8 cellular contexts compared by ENCODE assay signal in the genomic region with DNA sequence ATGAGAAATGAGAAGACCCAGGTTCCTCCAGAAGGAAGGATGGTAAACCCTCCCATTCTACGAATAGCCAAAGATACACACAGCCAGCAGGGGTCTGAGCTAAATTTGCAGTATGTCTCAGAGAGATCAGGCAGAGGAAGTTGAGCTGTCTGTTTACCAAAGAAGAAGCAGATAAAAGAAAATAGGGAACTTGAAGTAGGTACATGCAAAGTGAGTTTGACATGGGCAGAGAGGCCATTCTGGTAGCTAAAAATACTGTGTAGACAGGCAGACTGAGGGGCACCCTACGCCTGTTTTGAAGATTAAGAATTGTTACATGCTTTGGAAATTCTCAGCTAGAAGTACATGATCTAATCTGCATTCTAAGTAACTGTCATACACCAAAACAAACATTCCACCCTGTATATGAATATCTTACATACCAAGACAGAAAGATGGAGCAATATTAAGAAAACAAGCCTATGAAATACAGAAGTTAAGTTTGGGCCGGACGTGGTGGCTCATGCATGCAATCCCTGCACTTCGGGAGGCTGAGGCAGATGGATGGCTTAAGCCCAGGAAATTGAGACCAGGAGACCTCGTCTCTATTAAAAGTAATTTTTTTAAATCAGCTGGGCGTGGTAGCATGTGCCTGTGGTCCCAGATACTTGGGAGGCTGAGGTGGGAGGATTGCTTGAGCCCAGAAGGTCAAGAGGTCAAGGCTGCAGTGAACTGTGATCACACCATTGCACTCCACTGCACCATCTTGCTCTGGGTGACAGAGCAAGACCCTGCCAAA.
A peak's percentile ranks its signal among the peaks of the same experiment; 100 is the strongest.
DNase-seq lines count a peak whose midpoint lies in the region; ATAC-seq and TF ChIP-seq lines count a peak whose summit lies in the region.

No MANE protein-coding gene starts in this region.

- no peaks in the 10 kb centered on the region for H4K20me1 ChIP-seq in osteoblast (ENCODE audit: insufficient read depth, low read length)

- no peaks in the 10 kb centered on the region for H3K36me3 Mint-ChIP-seq in mesothelial cell of epicardium

- peak overlapping the region; percentile 11 for H2AFZ ChIP-seq in osteoblast (ENCODE audit: low read length)

- TF ChIP-seq CTCF in GM12873 (IDR thresholded peaks at IDR 0.05; ENCODE audit: insufficient read depth, low read depth, low read length, missing control alignments): peak; percentile 49
- TF ChIP-seq CTCF in osteoblast (IDR thresholded peaks at IDR 0.05; ENCODE audit: extremely low read depth, low read depth, low read length): peak; percentile 19
- no peak for TF ChIP-seq CTCF in mesothelial cell of epicardium (IDR thresholded peaks at IDR 0.05; ENCODE audit: unreplicated experiment)

- no peak overlapping the region for H3K27ac Mint-ChIP-seq in mesothelial cell of epicardium

- peaks cover 6% of the 10 kb centered on the region for H3K4me1 Mint-ChIP-seq in mesothelial cell of epicardium

- in situ Hi-C loops in KBM-7 (cut with MboI; ENCODE audit: low pct_unique_long_range_greater_than_20kb, low sequenced_read_pairs): no loop called here

- no peak overlapping the region for H3K4me3 ChIP-seq in osteoblast (ENCODE audit: insufficient read depth, low read length)

- no peaks in the 10 kb centered on the region for H3K36me3 ChIP-seq in osteoblast (ENCODE audit: insufficient read depth, low read length)

- H3K79me2 ChIP-seq in osteoblast (ENCODE audit: insufficient read depth, low read length): no peaks in the 10 kb centered on the region

- peak; percentile 92 for ATAC-seq in GM21528 (IDR thresholded peaks at IDR 0.05; ENCODE audit: low FRiP score, unreplicated experiment)

- peak overlapping the region; percentile 59 for H3K4me2 ChIP-seq in osteoblast (ENCODE audit: insufficient read depth, low read length)

- H3K27me3 ChIP-seq in osteoblast (ENCODE audit: insufficient read depth, low read length): no peaks in the 10 kb centered on the region

- no peak overlapping the region for H3K4me3 Mint-ChIP-seq in mesothelial cell of epicardium

- no peaks in the 10 kb centered on the region for H3K9me3 ChIP-seq in osteoblast (ENCODE audit: low read depth, low read length)

- H3K9me3 Mint-ChIP-seq in mesothelial cell of epicardium: peaks cover 12% of the 10 kb centered on the region

- H3K27me3 Mint-ChIP-seq in mesothelial cell of epicardium (ENCODE audit: low read depth): no peaks in the 10 kb centered on the region

- peaks cover 16% of the 10 kb centered on the region for H3K4me1 ChIP-seq in osteoblast (ENCODE audit: insufficient read depth, low read length)

- peak overlapping the region; percentile 67 for H3K27ac ChIP-seq in osteoblast (ENCODE audit: low read depth, low read length)

- peak; percentile 97 for DNase-seq in KBM-7
- peak; percentile 75 for DNase-seq in amniotic epithelial cell (ENCODE audit: low read depth)
- peak; percentile 62 for DNase-seq in osteoblast (ENCODE audit: insufficient read length, low spot score, missing footprints)
- no peak for DNase-seq in mesothelial cell of epicardium (ENCODE audit: low spot score in 2 of 2, unreplicated experiment in 2 of 2)
- no peak for DNase-seq in HK-2 (ENCODE audit: unreplicated experiment)
- no peak for DNase-seq in HPDE6-E6E7 (ENCODE audit: extremely low spot score)

Comparison
In these comparisons a context has a peak if more than half of its experiments do, and no peak if none do; other contexts are left out.
1. DNase-seq: peak in KBM-7 (single experiment), amniotic epithelial cell (single experiment) and osteoblast (single experiment); none in mesothelial cell of epicardium (0 of 2), HK-2 (single experiment) and HPDE6-E6E7 (single experiment).